8 cellular contexts compared by ENCODE assay signal in genomic region chr16:48365601-48366164, GRCh38. TPM values are rescaled to one million over a fixed set of nuclear protein-coding genes. Genes with fewer than 3 reads are reported as not detected.
DNase-seq lines count a peak whose midpoint lies in the region; ATAC-seq, FAIRE-seq and TF ChIP-seq lines count a peak whose summit lies in the region.

No MANE protein-coding gene starts in this region.

- H3K27me3 Mint-ChIP-seq in activated naive CD8-positive, alpha-beta T cell treated with anti-CD3 and anti-CD28 coated beads for 36 hours: no peaks in the 10 kb centered on the region

- DNase-seq in DMS79 (lab: John Stamatoyannopoulos, UW) (peak; percentile 38), HuH-7 (ENCODE audit: low spot score) (peak; percentile 64), SK-N-MC (ENCODE audit: low read depth, low spot score) (no peak), Right ventricle myocardium inferior (ENCODE audit: missing footprints) (peak; percentile 96), pancreas (peak; percentile 85 to 95 (median 91))
- DNase-seq in activated naive CD8-positive, alpha-beta T cell treated with anti-CD3 and anti-CD28 coated beads for 36 hours: peak; percentile 90

- no peaks in the 10 kb centered on the region for H3K27me3 ChIP-seq in pancreas
- H3K27me3 ChIP-seq in thymus (ENCODE audit: control insufficient read depth, insufficient read depth): no peaks in the 10 kb centered on the region

- H3K9me3 Mint-ChIP-seq in activated naive CD8-positive, alpha-beta T cell treated with anti-CD3 and anti-CD28 coated beads for 36 hours: no peaks in the 10 kb centered on the region

- H3K36me3 ChIP-seq in SK-N-MC (ENCODE audit: insufficient read depth, low read length) (peaks cover 7% of the 10 kb centered on the region; the same call in 1 of the 2 replicates), pancreas (no peaks in the 10 kb centered on the region), thymus (ENCODE audit: control insufficient read depth, insufficient read depth) (peaks cover 9% of the 10 kb centered on the region)

- peaks cover 1% of the 10 kb centered on the region for H3K36me3 Mint-ChIP-seq in activated naive CD8-positive, alpha-beta T cell treated with anti-CD3 and anti-CD28 coated beads for 36 hours

- H3K9me3 ChIP-seq in SK-N-MC (ENCODE audit: low read depth, low read length): no peaks in the 10 kb centered on the region
- no peaks in the 10 kb centered on the region for H3K9me3 ChIP-seq in pancreas
- no peaks in the 10 kb centered on the region for H3K9me3 ChIP-seq in thymus (ENCODE audit: control insufficient read depth)

- peak overlapping the region; percentile 97 for H3K27ac ChIP-seq in SK-N-MC
- H3K27ac ChIP-seq in pancreas: peak overlapping the region; percentile 28 to 85 (median 64)
- peak overlapping the region; percentile 77 for H3K27ac ChIP-seq in thymus (ENCODE audit: low read depth)

- TF ChIP-seq CTCF in pancreas (IDR thresholded peaks at IDR 0.05): no peak

- 2% methylated on average over 24 to 33 of the region's 33 CpGs for WGBS in pancreas, 2 donors
- 7% methylated on average over 33 of the region's 33 CpGs for WGBS in thymus

- H3K27ac Mint-ChIP-seq in activated naive CD8-positive, alpha-beta T cell treated with anti-CD3 and anti-CD28 coated beads for 36 hours: peak overlapping the region; percentile 100

- FAIRE-seq in pancreas (lab: Jason Lieb, UNC): no peak

- intact Hi-C loops in Right ventricle myocardium inferior (cut with DNase I) (loop anchor here (2.0 to 5.0 kb wide), 2 partner anchors 19 to 172 kb away; partner anchors contain the start of gene SIAH1), pancreas (cut with DNase I) (no loop called here)

- H3K9ac ChIP-seq in SK-N-MC (ENCODE audit: insufficient read length): peak overlapping the region; percentile 89

- peaks cover 51% of the 10 kb centered on the region for H3K4me1 Mint-ChIP-seq in activated naive CD8-positive, alpha-beta T cell treated with anti-CD3 and anti-CD28 coated beads for 36 hours

- peaks cover 9 to 31% (median 19%) of the 10 kb centered on the region in 3 donors for H3K4me1 ChIP-seq in pancreas
- H3K4me1 ChIP-seq in thymus (ENCODE audit: control insufficient read depth, insufficient read depth, low read length): peaks cover 8% of the 10 kb centered on the region

- peak overlapping the region; percentile 83 for H3K4me3 ChIP-seq in SK-N-MC
- peak overlapping the region in 3 of 4 donors; percentile 27 to 54 (median 47) for H3K4me3 ChIP-seq in pancreas
- H3K4me3 ChIP-seq in thymus (ENCODE audit: low read length): peak overlapping the region; percentile 78

- peak overlapping the region; percentile 91 for H3K4me3 Mint-ChIP-seq in activated naive CD8-positive, alpha-beta T cell treated with anti-CD3 and anti-CD28 coated beads for 36 hours

- ATAC-seq in GM21529 (IDR thresholded peaks at IDR 0.05; ENCODE audit: unreplicated experiment): peak; percentile 90
- peak; percentile 99 for ATAC-seq in Right ventricle myocardium inferior
- peak; percentile 96 to 99 (median 98) for ATAC-seq in pancreas

RNA-seq across cellular contexts. Expression of gene SIAH1, which starts 19.5 kb away (rescaled TPM):
- 10 to 100 TPM; 16.2 to 18.3 TPM for total RNA-seq in activated naive CD8-positive, alpha-beta T cell treated with anti-CD3 and anti-CD28 coated beads for 36 hours
- total RNA-seq in Right ventricle myocardium inferior (16.1 TPM), pancreas (10 to 100 TPM in 3 of 6 donors, 1 to 10 TPM in 3; 7.2 to 13.2 (median 9.8) TPM)
- polyA plus RNA-seq in pancreas (10 to 100 TPM in 1 of 2 donors, 1 to 10 TPM in 1; 6.0 to 10.7 TPM), thymus (31.1 TPM)
